Comparison of ENCODE assay signal across 25 cellular contexts in genomic region chr17:13925579-13925978, GRCh38.
DNase-seq lines count a peak whose midpoint lies in the region; ATAC-seq and TF ChIP-seq lines count a peak whose summit lies in the region.
"Had no signal": no experiment of that assay in that cellular context is flagged by ENCODE, and none has a peak within 500 bp of the region (broad histone marks: within the 10 kb centered on the region; RNA-seq: fewer than 3 reads in every experiment).

No MANE protein-coding gene starts in this region.

- no peak overlapping the region for H3K4me3 ChIP-seq in IMR-90 (ENCODE audit: insufficient read depth, low read depth, low read length)
- H3K4me3 ChIP-seq in astrocyte of the spinal cord (ENCODE audit: low read depth, low read length), result no peak overlapping the region
- no peak overlapping the region for H3K4me3 ChIP-seq in neural progenitor cell
- H3K4me3 ChIP-seq: breast epithelium, dorsolateral prefrontal cortex, heart left ventricle, thyroid gland had no signal

- H3K9ac ChIP-seq in IMR-90 (ENCODE audit: low read depth, low read length), result no peak overlapping the region
- no peak overlapping the region for H3K9ac ChIP-seq in neural progenitor cell

- H3K4me2 ChIP-seq in IMR-90 (ENCODE audit: low read depth, low read length) (no peak overlapping the region), neural progenitor cell (no peak overlapping the region)

- H3K27me3 ChIP-seq in IMR-90 (ENCODE audit: control insufficient read depth, insufficient read depth, low read length), result peaks cover 2% of the 10 kb centered on the region; the same call in 1 of the 2 replicates
- H3K27me3 ChIP-seq in neural progenitor cell, result no peaks in the 10 kb centered on the region
- H3K27me3 ChIP-seq: breast epithelium, dorsolateral prefrontal cortex, heart left ventricle, thyroid gland had no signal

- H2AFZ ChIP-seq in IMR-90 (replicated peaks; ENCODE audit: low read length, poor library complexity) (no peak overlapping the region), neural progenitor cell (replicated peaks) (no peak overlapping the region)

- H3K9me3 Mint-ChIP-seq in neural progenitor cell, result peaks cover 5% of the 10 kb centered on the region
- H3K9me3 Mint-ChIP-seq in activated CD8-positive, alpha-beta T cell treated with anti-CD3 and anti-CD28 coated beads for 36 hours, result no peaks in the 10 kb centered on the region
- H3K9me3 Mint-ChIP-seq: activated CD4-positive, alpha-beta memory T cell treated with anti-CD3 and anti-CD28 coated beads for 36 hours; nephron; stimulated activated effector memory CD8-positive, alpha-beta T cell treated with anti-CD3 and anti-CD28 coated beads, Interleukin-12 subunit alpha, Interleukin-12 subunit beta, amount 100 ng/mL, for 72 hours had no signal

- H2AK5ac ChIP-seq in IMR-90 (ENCODE audit: low read depth, low read length), result no peak overlapping the region

- no peaks in the 10 kb centered on the region for H3K79me1 ChIP-seq in IMR-90 (ENCODE audit: low read depth in 1 of 2, low read length in 2 of 2)

- no peak overlapping the region for H3K14ac ChIP-seq in IMR-90 (replicated peaks; ENCODE audit: low read depth, low read length)

- no peak overlapping the region for H3K23ac ChIP-seq in IMR-90 (ENCODE audit: low read depth, low read length)

- H3K27ac ChIP-seq in IMR-90 (ENCODE audit: insufficient read depth, low read length) (no peak overlapping the region), neural progenitor cell (no peak overlapping the region)
- H3K27ac ChIP-seq: breast epithelium, dorsolateral prefrontal cortex, heart left ventricle, thyroid gland had no signal

- no TSS peak for BruUV-seq in IMR-90 (replicated peaks; lab: Mats Ljungman, UMichigan)

- no peak for ATAC-seq in IMR-90 (ENCODE audit: low read depth)
- no peak for ATAC-seq in activated CD8-positive, alpha-beta T cell treated with anti-CD3 and anti-CD28 coated beads for 36 hours
- no peak for ATAC-seq in HG02938 (IDR thresholded peaks at IDR 0.05; ENCODE audit: unreplicated experiment)
- ATAC-seq: esophagus mucosa; heart left ventricle; stimulated activated effector memory CD8-positive, alpha-beta T cell treated with anti-CD3 and anti-CD28 coated beads, Interleukin-12 subunit alpha, Interleukin-12 subunit beta, amount 100 ng/mL, for 72 hours; T-cell had no signal

- peak; percentile 16; the same call in 1 of the 2 replicates for TF ChIP-seq CTCF in IMR-90 (conservative IDR thresholded peaks at IDR 0.05; ENCODE audit: low read depth, low read length)
- peak; percentile 10 for TF ChIP-seq CTCF in astrocyte of the spinal cord (IDR thresholded peaks at IDR 0.05; ENCODE audit: low read depth, low read length)
- TF ChIP-seq CTCF in neural progenitor cell (IDR thresholded peaks at IDR 0.05), result peak; percentile 15
- no peak for TF ChIP-seq CTCF in activated CD8-positive, alpha-beta T cell treated with anti-CD3 and anti-CD28 coated beads for 36 hours (IDR thresholded peaks at IDR 0.05)

- no peak overlapping the region for H4K8ac ChIP-seq in IMR-90 (ENCODE audit: low read depth in 2 of 2, low read length in 2 of 2)

- POLR2A ChIA-PET in IMR-90 (lab: Charles Lee; ENCODE audit: unreplicated experiment), result no interaction called here
- POLR2A ChIA-PET in activated CD8-positive, alpha-beta T cell treated with anti-CD3 and anti-CD28 coated beads for 36 hours (lab: Charles Lee), result no interaction called here

- CTCF ChIA-PET in IMR-90 (lab: Yijun Ruan, JAX), result interaction anchor here (1.0 kb wide), 1 partner anchor 18 kb away, joined by 3 read pairs; no protein-coding TSS in a partner anchor
- CTCF ChIA-PET in activated CD8-positive, alpha-beta T cell treated with anti-CD3 and anti-CD28 coated beads for 36 hours (lab: Charles Lee), result interaction anchor here (1.0 kb wide), 1 partner anchor 377 kb away, joined by 4 read pairs; no protein-coding TSS in a partner anchor

- no peak overlapping the region for H2BK5ac ChIP-seq in IMR-90 (ENCODE audit: low read depth, low read length, poor library complexity, severe bottlenecking)

- H3K18ac ChIP-seq in IMR-90 (ENCODE audit: low read depth, low read length), result no peak overlapping the region

- TF ChIP-seq POLR2A in IMR-90 (IDR thresholded peaks at IDR 0.05; ENCODE audit: low read depth, low read length), result no peak

- no peak overlapping the region for H4K91ac ChIP-seq in IMR-90 (ENCODE audit: insufficient read depth, low read depth, low read length)

- no peaks in the 10 kb centered on the region for H3K9me1 ChIP-seq in IMR-90 (ENCODE audit: insufficient read depth, low read length)

- dilution Hi-C loops in IMR-90 (cut with HindIII; ENCODE audit: low sequenced_read_pairs, unreplicated experiment), result no loop called here

- intact Hi-C loops in IMR-90 (cut with micrococcal nuclease), result no loop called here
- intact Hi-C loops in activated CD8-positive, alpha-beta T cell treated with anti-CD3 and anti-CD28 coated beads for 36 hours (cut with micrococcal nuclease), result no loop called here

- no CpG with 5 or more reads among the region's 5 CpGs for WGBS in IMR-90 (ENCODE audit: extremely low coverage in 2 of 2, insufficient read length in 1 of 2), 2 experiments

- H3K79me2 ChIP-seq in neural progenitor cell (ENCODE audit: low read depth), result no peaks in the 10 kb centered on the region

- TF ChIP-seq RAD21 in IMR-90 (IDR thresholded peaks at IDR 0.05; ENCODE audit: low read length), result peak; percentile 12; the same call in 1 of the 2 replicates

- H3K56ac ChIP-seq in IMR-90 (ENCODE audit: extremely low read depth, insufficient read depth, low read length), result no peak overlapping the region

- H4K20me1 ChIP-seq in IMR-90 (ENCODE audit: insufficient read depth, low read length), result no peaks in the 10 kb centered on the region
- no peaks in the 10 kb centered on the region for H4K20me1 ChIP-seq in neural progenitor cell (ENCODE audit: low read depth)

- peaks cover 2% of the 10 kb centered on the region for H3K27me3 Mint-ChIP-seq in neural progenitor cell (ENCODE audit: insufficient read depth, low read depth)
- no peaks in the 10 kb centered on the region for H3K27me3 Mint-ChIP-seq in activated CD8-positive, alpha-beta T cell treated with anti-CD3 and anti-CD28 coated beads for 36 hours
- H3K27me3 Mint-ChIP-seq: activated CD4-positive, alpha-beta memory T cell treated with anti-CD3 and anti-CD28 coated beads for 36 hours; activated naive CD8-positive, alpha-beta T cell treated with anti-CD3 and anti-CD28 coated beads for 36 hours; IgD-negative memory B cell; T-cell had no signal

- H3K4me1 ChIP-seq in IMR-90 (ENCODE audit: control insufficient read depth, insufficient read depth, low read length), result no peaks in the 10 kb centered on the region
- peaks cover 6% of the 10 kb centered on the region for H3K4me1 ChIP-seq in neural progenitor cell
- H3K4me1 ChIP-seq: breast epithelium, thyroid gland had no signal

- no peak overlapping the region for H2BK120ac ChIP-seq in IMR-90 (ENCODE audit: low read depth, low read length)

- H3K36me3 ChIP-seq in IMR-90 (ENCODE audit: control insufficient read depth, insufficient read depth, low read length), result no peaks in the 10 kb centered on the region
- no peaks in the 10 kb centered on the region for H3K36me3 ChIP-seq in neural progenitor cell
- H3K36me3 ChIP-seq: breast epithelium, heart left ventricle, thyroid gland had no signal

- DNase-seq in EL (peak; percentile 12), IMR-90 (no peak), astrocyte of the spinal cord (ENCODE audit: low read depth, low spot score) (no peak), neural progenitor cell (ENCODE audit: low spot score) (no peak), NCI-H1694 (lab: John Stamatoyannopoulos, UW) (no peak)
- no peak for DNase-seq in activated CD8-positive, alpha-beta T cell treated with anti-CD3 and anti-CD28 coated beads for 36 hours
- DNase-seq: activated CD4-positive, alpha-beta memory T cell treated with anti-CD3 and anti-CD28 coated beads for 36 hours; activated naive CD8-positive, alpha-beta T cell treated with anti-CD3 and anti-CD28 coated beads for 36 hours; activated T-cell treated with anti-CD3 and anti-CD28 coated beads, Interleukin-2, amount 50 U/mL, for 48 hours; DMS79; dorsolateral prefrontal cortex; heart left ventricle; mesenchymal stem cell; NCI-H1105 treated with DMSO at 0.1 percent for 48 hours; NCI-H774; T-cell; thyroid gland had no signal

- H3K4me1 Mint-ChIP-seq in neural progenitor cell, result no peaks in the 10 kb centered on the region
- H3K4me1 Mint-ChIP-seq in activated CD8-positive, alpha-beta T cell treated with anti-CD3 and anti-CD28 coated beads for 36 hours (ENCODE audit: low read depth), result no peaks in the 10 kb centered on the region
- H3K4me1 Mint-ChIP-seq: nephron; stimulated activated effector memory CD8-positive, alpha-beta T cell treated with anti-CD3 and anti-CD28 coated beads, Interleukin-12 subunit alpha, Interleukin-12 subunit beta, amount 100 ng/mL, for 72 hours; T-cell had no signal

- in situ Hi-C loops in IMR-90 (cut with MboI; ENCODE audit: low sequenced_read_pairs), result no loop called here
- in situ Hi-C loops in astrocyte of the spinal cord (cut with HindIII; ENCODE audit: low sequenced_read_pairs), result no loop called here

- H4K5ac ChIP-seq in IMR-90 (ENCODE audit: low read depth, low read length), result no peak overlapping the region

- no peak overlapping the region for H2BK15ac ChIP-seq in IMR-90 (ENCODE audit: low read depth, low read length)

- H3K36me3 Mint-ChIP-seq in neural progenitor cell, result no peaks in the 10 kb centered on the region
- no peaks in the 10 kb centered on the region for H3K36me3 Mint-ChIP-seq in activated CD8-positive, alpha-beta T cell treated with anti-CD3 and anti-CD28 coated beads for 36 hours (ENCODE audit: low read depth)
- H3K36me3 Mint-ChIP-seq: activated CD4-positive, alpha-beta memory T cell treated with anti-CD3 and anti-CD28 coated beads for 36 hours; IgD-negative memory B cell; stimulated activated effector memory CD8-positive, alpha-beta T cell treated with anti-CD3 and anti-CD28 coated beads, Interleukin-12 subunit alpha, Interleukin-12 subunit beta, amount 100 ng/mL, for 72 hours had no signal

- H3K4me3 Mint-ChIP-seq in neural progenitor cell, result no peak overlapping the region
- H3K4me3 Mint-ChIP-seq in activated CD8-positive, alpha-beta T cell treated with anti-CD3 and anti-CD28 coated beads for 36 hours, result no peak overlapping the region
- H3K4me3 Mint-ChIP-seq: activated CD4-positive, alpha-beta memory T cell treated with anti-CD3 and anti-CD28 coated beads for 36 hours; activated naive CD8-positive, alpha-beta T cell treated with anti-CD3 and anti-CD28 coated beads for 36 hours; CD14-positive monocyte; IgD-negative memory B cell; nephron; stimulated activated effector memory CD8-positive, alpha-beta T cell treated with anti-CD3 and anti-CD28 coated beads, Interleukin-12 subunit alpha, Interleukin-12 subunit beta, amount 100 ng/mL, for 72 hours; T-cell had no signal

- H3F3A ChIP-seq in neural progenitor cell (ENCODE audit: low read depth), result no peaks in the 10 kb centered on the region

- H2BK20ac ChIP-seq in IMR-90 (ENCODE audit: low read depth, low read length), result no peak overlapping the region

- no peak overlapping the region for H2AK9ac ChIP-seq in IMR-90 (replicated peaks; ENCODE audit: low read depth, low read length, poor library complexity)

- H3K4ac ChIP-seq in IMR-90 (ENCODE audit: low read depth, low read length), result no peak overlapping the region

- H3K9me3 ChIP-seq in IMR-90 (ENCODE audit: control insufficient read depth, insufficient read depth, low read length), result no peaks in the 10 kb centered on the region
- H3K9me3 ChIP-seq in neural progenitor cell (ENCODE audit: low read depth), result peaks cover 3% of the 10 kb centered on the region
- H3K9me3 ChIP-seq: breast epithelium, heart left ventricle, thyroid gland had no signal

- no peak overlapping the region for H3K27ac Mint-ChIP-seq in neural progenitor cell
- H3K27ac Mint-ChIP-seq in activated CD8-positive, alpha-beta T cell treated with anti-CD3 and anti-CD28 coated beads for 36 hours, result no peak overlapping the region
- H3K27ac Mint-ChIP-seq: activated CD4-positive, alpha-beta memory T cell treated with anti-CD3 and anti-CD28 coated beads for 36 hours; activated naive CD8-positive, alpha-beta T cell treated with anti-CD3 and anti-CD28 coated beads for 36 hours; CD14-positive monocyte; IgD-negative memory B cell; nephron; progenitor cell of endocrine pancreas; stimulated activated effector memory CD8-positive, alpha-beta T cell treated with anti-CD3 and anti-CD28 coated beads, Interleukin-12 subunit alpha, Interleukin-12 subunit beta, amount 100 ng/mL, for 72 hours; T-cell had no signal
